ENCODE assay signal across 15 cellular contexts in genomic region chr3:55823001-55823400, GRCh38.
A peak's percentile ranks its signal among the peaks of the same experiment; 100 is the strongest.
DNase-seq lines count a peak whose midpoint lies in the region; TF ChIP-seq lines count a peak whose summit lies in the region.
"Had no signal": no experiment of that assay in that cellular context is flagged by ENCODE, and none has a peak within 500 bp of the region (broad histone marks: within the 10 kb centered on the region; RNA-seq: fewer than 3 reads in every experiment).

No MANE protein-coding gene starts in this region.

- no peak overlapping the region for H2BK20ac ChIP-seq in H9 (ENCODE audit: low read depth, low read length, poor library complexity, severe bottlenecking)

- no peaks in the 10 kb centered on the region for H3K23me2 ChIP-seq in H9 (ENCODE audit: insufficient read length, low read depth, low read length, poor library complexity, severe bottlenecking)

- H3K4me1 Mint-ChIP-seq in H9, result peaks cover 0 to 4% of the 10 kb centered on the region in 2 experiments; a peak in 1 of 4 replicates
- H3K4me1 Mint-ChIP-seq: CD4-positive, alpha-beta memory T cell; GM23338 had no signal

- no peak overlapping the region for H3K27ac ChIP-seq in hepatocyte
- no peak overlapping the region for H3K27ac ChIP-seq in H9 (ENCODE audit: insufficient read length, low read depth, low read length)
- no peak overlapping the region for H3K27ac ChIP-seq in transverse colon

- H3K4me2 ChIP-seq in hepatocyte (no peak overlapping the region), H9 (ENCODE audit: insufficient read depth, insufficient read length, low read length) (no peak overlapping the region)
- H3K4me2 ChIP-seq: GM23338 had no signal

- H3K36me3 Mint-ChIP-seq in H9 (ENCODE audit: insufficient read depth in 1 of 3, low read depth in 3 of 3), result no peaks in the 10 kb centered on the region; a peak in 1 of 7 replicates
- H3K36me3 Mint-ChIP-seq: CD4-positive, alpha-beta memory T cell had no signal

- H4K8ac ChIP-seq in H9 (replicated peaks; ENCODE audit: insufficient read length, low read depth, low read length), result no peak overlapping the region

- H3K4ac ChIP-seq in H9 (ENCODE audit: low read depth, low read length), result no peak overlapping the region

- no peak overlapping the region for H3K9ac ChIP-seq in H9 (ENCODE audit: extremely low read depth, insufficient read length, low read length)

- H2BK15ac ChIP-seq in H9 (ENCODE audit: low read depth, low read length), result no peak overlapping the region

- H2BK5ac ChIP-seq in H9 (ENCODE audit: insufficient read length, low read length), result no peak overlapping the region

- H2BK12ac ChIP-seq in H9 (ENCODE audit: insufficient read length, low read depth, low read length), result no peak overlapping the region

- in situ Hi-C loops in transverse colon (cut with MboI; ENCODE audit: low pct_ligation_motif_present in 1 of 4, low pct_unique_long_range_greater_than_20kb in 1 of 4, low sequenced_read_pairs in 3 of 4), result no loop called here

- H2AFZ ChIP-seq in hepatocyte (no peak overlapping the region), H9 (ENCODE audit: low read length) (no peak overlapping the region)
- H2AFZ ChIP-seq: GM23338 had no signal

- H3K23ac ChIP-seq in H9 (ENCODE audit: insufficient read length, low read depth, low read length), result no peak overlapping the region

- H4K5ac ChIP-seq in H9 (ENCODE audit: insufficient read length, low read depth, low read length), result no peak overlapping the region

- no peak overlapping the region for H3K18ac ChIP-seq in H9 (ENCODE audit: insufficient read length, low read depth, low read length)

- H3K36me3 ChIP-seq in hepatocyte (replicated peaks; ENCODE audit: insufficient read depth, low read depth), result no peaks in the 10 kb centered on the region
- H3K36me3 ChIP-seq in transverse colon, result no peaks in the 10 kb centered on the region
- H3K36me3 ChIP-seq: HAP-1 had no signal

- H3K79me2 ChIP-seq in hepatocyte (no peaks in the 10 kb centered on the region), H9 (ENCODE audit: insufficient read depth, low read length) (no peaks in the 10 kb centered on the region)

- TF ChIP-seq CTCF in epithelial cell of proximal tubule (conservative IDR thresholded peaks at IDR 0.05; ENCODE audit: low read depth, low read length) (no peak), hepatocyte (IDR thresholded peaks at IDR 0.05; ENCODE audit: poor library complexity) (no peak), H9 (conservative IDR thresholded peaks at IDR 0.05) (no peak), transverse colon (IDR thresholded peaks at IDR 0.05) (no peak)

- H3K56ac ChIP-seq in H9 (ENCODE audit: insufficient read length, low read depth, low read length), result no peak overlapping the region

- no peak overlapping the region for H2BK120ac ChIP-seq in H9 (ENCODE audit: low read depth, low read length, poor library complexity, severe bottlenecking)

- intact Hi-C loops in transverse colon (cut with DNase I; ENCODE audit: low total_unique reads), result no loop called here

- no peak for TF ChIP-seq EP300 in transverse colon (IDR thresholded peaks at IDR 0.05; ENCODE audit: low read depth)

- no peak overlapping the region for H3T11ph ChIP-seq in H9 (ENCODE audit: low read length)

- TF ChIP-seq POLR2A in transverse colon (IDR thresholded peaks at IDR 0.05), result no peak

- H3K9me3 ChIP-seq in hepatocyte (ENCODE audit: low read depth) (no peaks in the 10 kb centered on the region), H9 (ENCODE audit: control insufficient read depth, low read depth, low read length) (no peaks in the 10 kb centered on the region), transverse colon (no peaks in the 10 kb centered on the region)
- H3K9me3 ChIP-seq: Caco-2, HAP-1 had no signal

- no peak overlapping the region for H3K4me3 ChIP-seq in epithelial cell of proximal tubule (ENCODE audit: low read depth, low read length)
- H3K4me3 ChIP-seq in hepatocyte, result no peak overlapping the region
- no peak overlapping the region for H3K4me3 ChIP-seq in transverse colon
- H3K4me3 ChIP-seq: GM23338, HAP-1 had no signal

- no peaks in the 10 kb centered on the region for H3K4me1 ChIP-seq in hepatocyte (ENCODE audit: insufficient read depth)
- H3K4me1 ChIP-seq in H9 (ENCODE audit: insufficient read depth, low read length), result no peaks in the 10 kb centered on the region
- H3K4me1 ChIP-seq in transverse colon, result no peaks in the 10 kb centered on the region
- H3K4me1 ChIP-seq: Caco-2 had no signal

- no peaks in the 10 kb centered on the region for H3K79me1 ChIP-seq in H9 (ENCODE audit: insufficient read depth, low read depth, low read length, poor library complexity, severe bottlenecking)

- no peak overlapping the region for H4K91ac ChIP-seq in H9 (ENCODE audit: insufficient read length, low read depth, low read length)

- no peak overlapping the region for H3K27ac Mint-ChIP-seq in H9
- H3K27ac Mint-ChIP-seq: CD4-positive, alpha-beta memory T cell; GM23338; HFFc6 had no signal

- H3K27me3 ChIP-seq in hepatocyte (no peaks in the 10 kb centered on the region), H9 (ENCODE audit: insufficient read depth, low read length) (no peaks in the 10 kb centered on the region), transverse colon (no peaks in the 10 kb centered on the region)

- H3K9me2 ChIP-seq in hepatocyte (replicated peaks; ENCODE audit: insufficient read depth), result no peaks in the 10 kb centered on the region

- H3K27me3 Mint-ChIP-seq in H9 (ENCODE audit: low read depth), result no peaks in the 10 kb centered on the region; the same call in 1 of the 2 replicates
- H3K27me3 Mint-ChIP-seq: CD4-positive, alpha-beta memory T cell had no signal

- no peak overlapping the region for H3K14ac ChIP-seq in H9 (ENCODE audit: insufficient read depth, low read length)

- peak; percentile 23 for DNase-seq in astrocyte of the hippocampus (ENCODE audit: low read depth, low spot score)
- DNase-seq in epithelial cell of proximal tubule (ENCODE audit: low read depth), result peak; percentile 26
- peak; percentile 29 for DNase-seq in medulla oblongata (ENCODE audit: extremely low spot score)
- DNase-seq in renal cortical epithelial cell (ENCODE audit: low read depth), result peak; percentile 69
- no peak for DNase-seq in hepatocyte (ENCODE audit: low spot score)
- DNase-seq in NCI-H187 (lab: John Stamatoyannopoulos, UW), result no peak
- DNase-seq in H9, result no peak
- no peak for DNase-seq in transverse colon
- DNase-seq: Caco-2; CD4-positive, alpha-beta memory T cell; DMS153; GF-D8; HFFc6 had no signal

- H4K20me1 ChIP-seq in hepatocyte (ENCODE audit: insufficient read depth, poor library complexity, severe bottlenecking), result no peaks in the 10 kb centered on the region
- H4K20me1 ChIP-seq in H9 (ENCODE audit: control insufficient read depth, insufficient read depth, insufficient read length), result no peaks in the 10 kb centered on the region

- H2AK5ac ChIP-seq in H9 (ENCODE audit: insufficient read length, low read length), result no peak overlapping the region

- H3K9me3 Mint-ChIP-seq in H9, result no peaks in the 10 kb centered on the region
- H3K9me3 Mint-ChIP-seq: GM23338 had no signal

- no peak overlapping the region for H3K4me3 Mint-ChIP-seq in H9
- H3K4me3 Mint-ChIP-seq: CD4-positive, alpha-beta memory T cell; GM23338; HFFc6 had no signal

Comparison
In these comparisons a context has a peak if more than half of its experiments do, and no peak if none do; other contexts are left out.
1. DNase-seq: peak in astrocyte of the hippocampus (single experiment), epithelial cell of proximal tubule (single experiment), medulla oblongata (single experiment) and renal cortical epithelial cell (single experiment); none in hepatocyte (single experiment), NCI-H187 (0 of 2), H9 (single experiment) and transverse colon (single experiment).